In the genomic region with DNA sequence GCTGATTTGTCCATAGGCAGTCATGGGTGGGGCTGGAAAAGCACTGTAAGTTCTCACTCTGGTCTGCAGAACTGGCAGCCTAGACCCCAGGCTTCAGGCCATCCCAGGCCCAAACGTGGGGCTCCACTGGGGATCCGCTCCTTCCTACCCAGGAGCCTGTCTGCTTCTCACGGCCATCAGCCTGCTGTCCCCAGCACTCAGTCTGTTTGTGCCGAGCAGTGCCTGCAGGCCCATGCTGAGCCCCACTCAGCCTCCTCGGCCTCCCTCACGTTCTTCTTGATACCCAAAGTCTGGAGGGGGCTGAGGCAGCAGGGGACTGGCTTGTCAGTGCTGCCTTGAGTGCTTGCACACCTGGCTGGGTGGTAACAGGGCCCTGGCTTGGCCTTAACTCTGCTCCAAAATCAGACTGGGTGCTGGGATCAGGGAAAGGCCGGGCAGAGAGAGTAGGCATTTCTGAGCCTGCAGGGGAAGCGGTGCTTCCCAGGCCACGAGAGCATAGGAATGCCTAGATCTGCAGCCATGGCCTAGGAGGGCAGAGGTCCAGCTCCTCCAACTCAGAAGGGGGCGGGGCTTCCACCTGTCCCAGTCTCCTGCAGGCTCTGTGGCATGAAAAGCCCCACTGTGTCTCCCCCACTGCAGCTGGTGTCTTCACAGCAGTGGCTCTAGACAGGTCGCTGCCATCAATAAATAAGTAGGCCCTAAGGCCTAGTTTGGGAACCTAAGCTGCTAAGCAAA, we compare ENCODE assay signal across 26 cellular contexts.
"Had no signal": no experiment of that assay in that cellular context is flagged by ENCODE, and none has a peak within 500 bp of the region (broad histone marks: within the 10 kb centered on the region; RNA-seq: fewer than 3 reads in every experiment).

No MANE protein-coding gene starts in this region.

- H3K27ac ChIP-seq: colonic mucosa, dorsolateral prefrontal cortex, esophagus muscularis mucosa, lower lobe of right lung, neutrophil, ovary, prostate gland, right atrium auricular region, tibial artery, uterus had no signal

- H3K9me3 Mint-ChIP-seq: stimulated activated naive CD8-positive, alpha-beta T cell treated with anti-CD3 and anti-CD28 coated beads, Interleukin-15, amount 100 ng/mL, for 72 hours had no signal

- H3K36me3 ChIP-seq: colonic mucosa, esophagus muscularis mucosa, lower lobe of right lung, neutrophil, ovary, prostate gland, right atrium auricular region, tibial artery had no signal

- H3K4me3 ChIP-seq: colonic mucosa, dorsolateral prefrontal cortex, esophagus muscularis mucosa, lower lobe of right lung, ovary, prostate gland, right atrium auricular region, tibial artery, uterus had no signal

- H3K27ac Mint-ChIP-seq: activated naive CD4-positive, alpha-beta T cell treated with anti-CD3 and anti-CD28 coated beads for 36 hours; activated naive CD8-positive, alpha-beta T cell treated with anti-CD3 and anti-CD28 coated beads, Interleukin-2, amount 10 ng/mL, durations not matched to agents 7 days and 5 days; effector memory CD8-positive, alpha-beta T cell; naive thymus-derived CD8-positive, alpha-beta T cell had no signal

- H3K4me1 ChIP-seq: colonic mucosa, esophagus muscularis mucosa, lower lobe of right lung, prostate gland, right atrium auricular region, tibial artery, uterus had no signal

- H3K4me1 Mint-ChIP-seq: activated naive CD8-positive, alpha-beta T cell treated with anti-CD3 and anti-CD28 coated beads, Interleukin-2, amount 10 ng/mL, durations not matched to agents 7 days and 5 days; naive thymus-derived CD8-positive, alpha-beta T cell; stimulated activated naive CD8-positive, alpha-beta T cell treated with anti-CD3 and anti-CD28 coated beads, Interleukin-15, amount 100 ng/mL, for 72 hours had no signal

- H3K27me3 ChIP-seq: colonic mucosa, dorsolateral prefrontal cortex, esophagus muscularis mucosa, neutrophil, ovary, right atrium auricular region, tibial artery, uterus had no signal

- DNase-seq: activated CD4-positive, alpha-beta T cell treated with anti-CD3 and anti-CD28 coated beads, Interleukin-2, amount 50 U/mL, for 4 hours; activated CD8-positive, alpha-beta memory T cell treated with anti-CD3 and anti-CD28 coated beads, Interleukin-2, amount 50 U/mL, for 48 hours; activated naive CD4-positive, alpha-beta T cell treated with anti-CD3 and anti-CD28 coated beads for 36 hours; activated naive CD8-positive, alpha-beta T cell treated with anti-CD3 and anti-CD28 coated beads, Interleukin-2, amount 10 ng/mL, durations not matched to agents 7 days and 5 days; activated T-cell treated with anti-CD3 and anti-CD28 coated beads, Interleukin-2, amount 50 U/mL, for 48 hours; amniotic stem cell; colonic mucosa; dorsolateral prefrontal cortex; effector memory CD8-positive, alpha-beta T cell; glutamatergic neuron; hippocampal formation; lower lobe of right lung; naive thymus-derived CD8-positive, alpha-beta T cell; ovary; stimulated activated CD4-positive, alpha-beta T cell treated with anti-CD3 and anti-CD28 coated beads, Interleukin-12 subunit alpha, Interleukin-12 subunit beta, amount 100 ng/mL, for 4 hours; stimulated activated CD4-positive, alpha-beta T cell treated with anti-CD3 and anti-CD28 coated beads, Interleukin-4, amount 100 ng/mL, for 4 hours; stimulated activated naive CD8-positive, alpha-beta T cell treated with anti-CD3 and anti-CD28 coated beads, Interleukin-15, amount 100 ng/mL, for 72 hours; T-helper 9 cell; tibial artery; uterus had no signal

- H3K4me3 Mint-ChIP-seq: activated naive CD4-positive, alpha-beta T cell treated with anti-CD3 and anti-CD28 coated beads for 36 hours; activated naive CD8-positive, alpha-beta T cell treated with anti-CD3 and anti-CD28 coated beads, Interleukin-2, amount 10 ng/mL, durations not matched to agents 7 days and 5 days; effector memory CD8-positive, alpha-beta T cell; mesothelial cell of epicardium; naive thymus-derived CD8-positive, alpha-beta T cell; stimulated activated naive CD8-positive, alpha-beta T cell treated with anti-CD3 and anti-CD28 coated beads, Interleukin-15, amount 100 ng/mL, for 72 hours had no signal

- H3K36me3 Mint-ChIP-seq: activated naive CD8-positive, alpha-beta T cell treated with anti-CD3 and anti-CD28 coated beads, Interleukin-2, amount 10 ng/mL, durations not matched to agents 7 days and 5 days; naive thymus-derived CD8-positive, alpha-beta T cell had no signal

- H3K27me3 Mint-ChIP-seq: activated naive CD8-positive, alpha-beta T cell treated with anti-CD3 and anti-CD28 coated beads, Interleukin-2, amount 10 ng/mL, durations not matched to agents 7 days and 5 days; effector memory CD8-positive, alpha-beta T cell; stimulated activated naive CD8-positive, alpha-beta T cell treated with anti-CD3 and anti-CD28 coated beads, Interleukin-15, amount 100 ng/mL, for 72 hours had no signal

- ATAC-seq: effector memory CD8-positive, alpha-beta T cell; left lobe of liver; naive thymus-derived CD8-positive, alpha-beta T cell; stimulated activated naive CD8-positive, alpha-beta T cell treated with anti-CD3 and anti-CD28 coated beads, Interleukin-15, amount 100 ng/mL, for 72 hours had no signal

- H3K9me3 ChIP-seq: colonic mucosa, lower lobe of right lung, neutrophil, ovary, prostate gland, tibial artery, uterus had no signal
